In genomic region chr15:73009306-73010091, GRCh38 we compare ENCODE assay signal across 1 cellular context.
TF ChIP-seq lines count a peak whose summit lies in the region.

No MANE protein-coding gene starts in this region.

TF ChIP-seq in IMR-90, 13 proteins besides CTCF, POLR2A, EP300 and RAD21 (continued from another document):
- TF ChIP-seq ELK1 (IDR thresholded peaks at IDR 0.05; ENCODE audit: borderline replicate concordance, low read depth, low read length) (no peak), MXI1 (IDR thresholded peaks at IDR 0.05; ENCODE audit: borderline replicate concordance, low read depth, low read length) (no peak), CHD1 (IDR thresholded peaks at IDR 0.05; ENCODE audit: low read depth, low read length) (no peak), NFE2L2 (IDR thresholded peaks at IDR 0.05; ENCODE audit: low read depth, low read length) (no peak)
